ENCODE assay signal across 9 cellular contexts in genomic region chr14:101705733-101706508, GRCh38. TPM values are rescaled to one million over a fixed set of nuclear protein-coding genes. Genes with fewer than 3 reads are reported as not detected.
DNase-seq lines count a peak whose midpoint lies in the region; ATAC-seq lines count a peak whose summit lies in the region.
"Had no signal": no experiment of that assay in that cellular context is flagged by ENCODE, and none has a peak within 500 bp of the region (broad histone marks: within the 10 kb centered on the region; RNA-seq: fewer than 3 reads in every experiment).

No MANE protein-coding gene starts in this region.

- WGBS in GM23248 (ENCODE audit: low coverage in 1 of 2, low lambda C conversion rate in 2 of 2, missing lambda C conversion rate in 2 of 2), 2 experiments = 46 to 55% methylated on average over 46 to 59 of the region's 73 CpGs

- no peak overlapping the region for H3K4me3 Mint-ChIP-seq in activated CD4-positive, alpha-beta T cell treated with anti-CD3 and anti-CD28 coated beads, Interleukin-2, amount 10 ng/mL, durations not matched to agents 24 days and 14 days

- H3K9me2 ChIP-seq in GM23248 (ENCODE audit: insufficient read depth) = no peaks in the 10 kb centered on the region

- H3K9ac ChIP-seq in GM23248 (no peak overlapping the region; the same call in 1 of the 2 replicates), mucosa of rectum (ENCODE audit: low read depth in 1 of 2, low read length in 2 of 2) (peak overlapping the region; percentile 26 to 32), subcutaneous abdominal adipose tissue (ENCODE audit: low read length in 5 of 5) (peak overlapping the region in 3 of 5 donors; percentile 51 to 65 (median 62))
- H3K9ac ChIP-seq: KMS-11 had no signal

- intact Hi-C loops in activated CD4-positive, alpha-beta T cell treated with anti-CD3 and anti-CD28 coated beads, Interleukin-2, amount 10 ng/mL, durations not matched to agents 24 days and 14 days (cut with micrococcal nuclease) = loop anchor here (2.0 to 10.0 kb wide), 8 partner anchors 65 to 389 kb away; partner anchors contain the start of gene DYNC1H1

- H3K4me3 ChIP-seq in GM23248 (no peak overlapping the region), mucosa of rectum (ENCODE audit: low read length in 2 of 2) (peak overlapping the region; percentile 31 to 33), subcutaneous abdominal adipose tissue (ENCODE audit: low read depth in 1 of 5, low read length in 5 of 5) (peak overlapping the region in 4 of 5 donors; percentile 36 to 60 (median 46)), MG63 (no peak overlapping the region)

- H3K4me2 ChIP-seq in GM23248 (ENCODE audit: unreplicated experiment) = no peak overlapping the region
- H3K4me2 ChIP-seq: KMS-11 had no signal

- H3K27ac ChIP-seq in GM23248 (no peak overlapping the region), mucosa of rectum (ENCODE audit: low read depth in 2 of 2, low read length in 2 of 2) (peak overlapping the region; percentile 25 to 43), subcutaneous abdominal adipose tissue (ENCODE audit: low read depth, low read length) (peak overlapping the region; percentile 23)
- H3K27ac ChIP-seq: KMS-11 had no signal

- peak overlapping the region; percentile 72 for H3K27ac Mint-ChIP-seq in activated CD4-positive, alpha-beta T cell treated with anti-CD3 and anti-CD28 coated beads, Interleukin-2, amount 10 ng/mL, durations not matched to agents 24 days and 14 days

- H3K36me3 ChIP-seq in GM23248 (ENCODE audit: low read depth) = no peaks in the 10 kb centered on the region
- no peaks in the 10 kb centered on the region for H3K36me3 ChIP-seq in mucosa of rectum (ENCODE audit: control insufficient read depth in 2 of 2, insufficient read depth in 2 of 2, low read length in 2 of 2)
- no peaks in the 10 kb centered on the region for H3K36me3 ChIP-seq in subcutaneous abdominal adipose tissue (ENCODE audit: control insufficient read depth in 5 of 5, insufficient read depth in 5 of 5, low read length in 5 of 5)
- H3K36me3 ChIP-seq in MG63 = no peaks in the 10 kb centered on the region

- H3K79me2 ChIP-seq in GM23248 (ENCODE audit: insufficient read depth) = no peaks in the 10 kb centered on the region

- H3F3A ChIP-seq in GM23248 (ENCODE audit: insufficient read depth) = no peaks in the 10 kb centered on the region

- no peak for ATAC-seq in GM21576 (IDR thresholded peaks at IDR 0.05; ENCODE audit: unreplicated experiment)
- no peak for ATAC-seq in HG03039 (IDR thresholded peaks at IDR 0.05; ENCODE audit: unreplicated experiment)

- in situ Hi-C loops in GM23248 (cut with MboI) = no loop called here

- peaks cover 24% of the 10 kb centered on the region for H3K4me1 Mint-ChIP-seq in activated CD4-positive, alpha-beta T cell treated with anti-CD3 and anti-CD28 coated beads, Interleukin-2, amount 10 ng/mL, durations not matched to agents 24 days and 14 days

- H2AFZ ChIP-seq in GM23248 = peak overlapping the region; percentile 71; the same call in 1 of the 2 replicates

- H4K20me1 ChIP-seq in GM23248 (ENCODE audit: insufficient read depth) = no peaks in the 10 kb centered on the region

- DNase-seq in GM23248 = peak; percentile 34
- DNase-seq in activated CD4-positive, alpha-beta T cell treated with anti-CD3 and anti-CD28 coated beads, Interleukin-2, amount 10 ng/mL, durations not matched to agents 24 days and 14 days = peak; percentile 88
- peak; percentile 82 for DNase-seq in ecto neural progenitor cell (ENCODE audit: low spot score)
- no peak for DNase-seq in MG63

- H3K27me3 ChIP-seq in GM23248 (replicated peaks; ENCODE audit: insufficient read depth) = peaks cover 16% of the 10 kb centered on the region; the same call in 1 of the 2 replicates
- no peaks in the 10 kb centered on the region for H3K27me3 ChIP-seq in mucosa of rectum (ENCODE audit: control insufficient read depth in 2 of 2, insufficient read depth in 2 of 2, low read length in 2 of 2)
- peaks cover 0 to 4% (median 2%) of the 10 kb centered on the region in 5 donors for H3K27me3 ChIP-seq in subcutaneous abdominal adipose tissue (ENCODE audit: control insufficient read depth in 5 of 5, insufficient read depth in 4 of 5, low read length in 5 of 5)
- H3K27me3 ChIP-seq in MG63 = no peaks in the 10 kb centered on the region

- no peaks in the 10 kb centered on the region for H3K9me3 ChIP-seq in GM23248 (ENCODE audit: low read depth)
- H3K9me3 ChIP-seq in mucosa of rectum (ENCODE audit: control insufficient read depth in 2 of 2, low read length in 2 of 2) = no peaks in the 10 kb centered on the region
- H3K9me3 ChIP-seq in subcutaneous abdominal adipose tissue (ENCODE audit: control insufficient read depth in 5 of 5, low read length in 5 of 5) = no peaks in the 10 kb centered on the region
- no peaks in the 10 kb centered on the region for H3K9me3 ChIP-seq in MG63

- H3K4me1 ChIP-seq in GM23248 (ENCODE audit: insufficient read depth) (no peaks in the 10 kb centered on the region), mucosa of rectum (ENCODE audit: control insufficient read depth in 2 of 2, insufficient read depth in 2 of 2, low read length in 2 of 2) (peaks cover 11 to 16% of the 10 kb centered on the region in 2 donors), subcutaneous abdominal adipose tissue (ENCODE audit: control insufficient read depth in 5 of 5, insufficient read depth in 5 of 5, low read length in 5 of 5) (peaks cover 2 to 25% (median 22%) of the 10 kb centered on the region in 5 donors)

- no peaks in the 10 kb centered on the region for H3K9me3 Mint-ChIP-seq in activated CD4-positive, alpha-beta T cell treated with anti-CD3 and anti-CD28 coated beads, Interleukin-2, amount 10 ng/mL, durations not matched to agents 24 days and 14 days

- H3K27me3 Mint-ChIP-seq in activated CD4-positive, alpha-beta T cell treated with anti-CD3 and anti-CD28 coated beads, Interleukin-2, amount 10 ng/mL, durations not matched to agents 24 days and 14 days = peaks cover 26% of the 10 kb centered on the region

- no peaks in the 10 kb centered on the region for H3K36me3 Mint-ChIP-seq in activated CD4-positive, alpha-beta T cell treated with anti-CD3 and anti-CD28 coated beads, Interleukin-2, amount 10 ng/mL, durations not matched to agents 24 days and 14 days (ENCODE audit: low read depth)

RNA-seq across cellular contexts. Expression of gene PPP2R5C, which starts 55.6 kb away (rescaled TPM):
- 77.1 and 77.9 TPM in 2 replicates for total RNA-seq in GM23248 (2014; rRNA removed; shearing (Covaris generic))
- 74.4 and 76.3 TPM in 2 replicates for polyA plus RNA-seq in GM23248 (2016; fragmentation: Nextera tagmentation; extraction: Ambion mirVana)
- 160 and 181 TPM in 2 replicates for total RNA-seq in activated CD4-positive, alpha-beta T cell treated with anti-CD3 and anti-CD28 coated beads, Interleukin-2, amount 10 ng/mL, durations not matched to agents 24 days and 14 days
- total RNA-seq in MG63 (2014; rRNA removed; shearing (Covaris generic); ENCODE audit: low replicate concordance) = 53.3 and 72.1 TPM in 2 replicates

Comparison
In these comparisons a context has a peak if more than half of its experiments do, and no peak if none do; other contexts are left out.
1. H3K4me3 ChIP-seq: peak in mucosa of rectum (2 of 2) and subcutaneous abdominal adipose tissue (4 of 5); none in GM23248 (single experiment) and MG63 (single experiment).